ENCODE assay signal across 8 cellular contexts in genomic region chr5:56900858-56901578, GRCh38. TPM values are rescaled to one million over a fixed set of nuclear protein-coding genes. Genes with fewer than 3 reads are reported as not detected.
DNase-seq lines count a peak whose midpoint lies in the region; ATAC-seq and TF ChIP-seq lines count a peak whose summit lies in the region.

No MANE protein-coding gene starts in this region.

- TF ChIP-seq RAD21 in Ishikawa (IDR thresholded peaks at IDR 0.05; ENCODE audit: low read depth) (peak; percentile 89), SK-N-SH (IDR thresholded peaks at IDR 0.05; ENCODE audit: low read length) (peak; percentile 81)

- no peak overlapping the region for H2BK12ac ChIP-seq in mesenchymal stem cell (ENCODE audit: low read length in 2 of 2)

- H3K9me3 ChIP-seq in SK-N-SH, result no peaks in the 10 kb centered on the region
- H3K9me3 ChIP-seq in mesenchymal stem cell (ENCODE audit: control insufficient read depth, low read length), result no peaks in the 10 kb centered on the region

- H4K20me1 ChIP-seq in SK-N-SH (ENCODE audit: insufficient read depth), result no peaks in the 10 kb centered on the region

- CTCF ChIA-PET in SK-N-SH (lab: Yijun Ruan, JAX), result interaction anchor here (0.6 to 2.1 kb wide), 15 partner anchors 10 to 661 kb away, joined by 3 to 6 read pairs (median 3); no protein-coding TSS in a partner anchor

- TF ChIP-seq CTCF in SK-N-SH (IDR thresholded peaks at IDR 0.05) (peak; percentile 75), dorsolateral prefrontal cortex (IDR thresholded peaks at IDR 0.05 in 54 of 56, conservative IDR thresholded peaks at IDR 0.05 in 2 of 56; ENCODE audit: low read depth in 1 of 56, partially characterized antibody in 56 of 56) (peak; percentile 55 to 93 (median 78))

- no peak for ATAC-seq in GM18502 (IDR thresholded peaks at IDR 0.05; ENCODE audit: poor library complexity, unreplicated experiment)

- no peak overlapping the region for H2AK5ac ChIP-seq in mesenchymal stem cell (ENCODE audit: low read length, severe bottlenecking)

- no peaks in the 10 kb centered on the region for H3K79me2 ChIP-seq in SK-N-SH (ENCODE audit: insufficient read depth)

- H3K4me1 ChIP-seq in SK-N-SH (ENCODE audit: control insufficient read depth in 1 of 2, insufficient read depth in 2 of 2, low read depth in 1 of 2, low read length in 1 of 2), result no peaks in the 10 kb centered on the region; a peak in 1 of 4 replicates
- peaks cover 1% of the 10 kb centered on the region for H3K4me1 ChIP-seq in mesenchymal stem cell (ENCODE audit: control insufficient read depth, insufficient read depth, low read depth, low read length)

- H3K36me3 ChIP-seq in SK-N-SH (replicated peaks in 1 of 2; ENCODE audit: control insufficient read depth in 1 of 2, insufficient read depth in 2 of 2, low read length in 1 of 2), result peaks cover 5 to 8% of the 10 kb centered on the region in 2 experiments
- H3K36me3 ChIP-seq in mesenchymal stem cell (ENCODE audit: control insufficient read depth in 1 of 2, insufficient read depth in 2 of 2, low read depth in 1 of 2, low read length in 2 of 2), result no peaks in the 10 kb centered on the region

- H3K4me3 ChIP-seq in SK-N-SH (ENCODE audit: low read depth in 2 of 2, low read length in 1 of 2), result no peak overlapping the region
- H3K4me3 ChIP-seq in dorsolateral prefrontal cortex, result no peak overlapping the region
- no peak overlapping the region for H3K4me3 ChIP-seq in mesenchymal stem cell (ENCODE audit: insufficient read depth in 1 of 2, low read depth in 1 of 2, low read length in 2 of 2)

- H3K18ac ChIP-seq in mesenchymal stem cell (ENCODE audit: low read depth in 1 of 2, low read length in 2 of 2), result no peak overlapping the region

- POLR2A ChIA-PET in SK-N-SH (lab: Yijun Ruan, JAX), result no interaction called here

- H4K8ac ChIP-seq in mesenchymal stem cell (ENCODE audit: low read length), result no peak overlapping the region

- H4K91ac ChIP-seq in mesenchymal stem cell (ENCODE audit: low read length), result no peak overlapping the region

- H3K23ac ChIP-seq in mesenchymal stem cell (ENCODE audit: low read length in 2 of 2), result no peak overlapping the region

- peak; percentile 14 for DNase-seq in stimulated activated CD4-positive, alpha-beta T cell treated with anti-CD3 and anti-CD28 coated beads, Interleukin-2, amount 100 ng/mL, for 4 hours (ENCODE audit: low read depth)
- DNase-seq in stimulated activated CD4-positive, alpha-beta T cell treated with anti-CD3 and anti-CD28 coated beads, Interleukin-4, amount 100 ng/mL, for 1 hour, result no peak
- DNase-seq in SK-N-SH (peak; percentile 16), dorsolateral prefrontal cortex (no peak), mesenchymal stem cell (peak; percentile 58), GF-D8 (lab: John Stamatoyannopoulos, UW) (no peak)

- H3F3A ChIP-seq in SK-N-SH (replicated peaks; ENCODE audit: insufficient read depth), result no peaks in the 10 kb centered on the region

- H3K27me3 ChIP-seq in SK-N-SH (ENCODE audit: insufficient read depth) (no peaks in the 10 kb centered on the region), dorsolateral prefrontal cortex (no peaks in the 10 kb centered on the region), mesenchymal stem cell (ENCODE audit: control insufficient read depth in 1 of 2, insufficient read depth in 1 of 2, low read length in 2 of 2) (no peaks in the 10 kb centered on the region)

- H3K4me2 ChIP-seq in SK-N-SH (no peak overlapping the region), mesenchymal stem cell (ENCODE audit: low read length, poor library complexity, severe bottlenecking) (no peak overlapping the region)

- no peak overlapping the region for H2BK120ac ChIP-seq in mesenchymal stem cell (ENCODE audit: low read depth, low read length)

- WGBS in SK-N-SH (ENCODE audit: low lambda C conversion rate), result 42% methylated on average over 3 of the region's 3 CpGs
- WGBS in mesenchymal stem cell, result 37% methylated on average over 3 of the region's 3 CpGs

- intact Hi-C loops in dorsolateral prefrontal cortex (cut with DNase I), result loop anchor here (1.0 to 10.0 kb wide), 3 partner anchors 320 to 1564 kb away; partner anchors contain the start of gene PLK2 (in 1 of the 2)

- no peak overlapping the region for H3K4ac ChIP-seq in mesenchymal stem cell (ENCODE audit: low read depth in 1 of 2, low read length in 2 of 2)

- no peak overlapping the region for H2BK5ac ChIP-seq in mesenchymal stem cell (ENCODE audit: low read depth, low read length, poor library complexity, severe bottlenecking)

- TF ChIP-seq EP300 in Ishikawa (IDR thresholded peaks at IDR 0.05; ENCODE audit: borderline replicate concordance) (no peak), SK-N-SH (IDR thresholded peaks at IDR 0.05; ENCODE audit: borderline replicate concordance in 1 of 2, low read depth in 1 of 2, low read length in 1 of 2) (no peak)

- no peak overlapping the region for H3K14ac ChIP-seq in mesenchymal stem cell (ENCODE audit: low read length in 2 of 2)

- H3K27ac ChIP-seq in SK-N-SH (ENCODE audit: low read depth in 2 of 2, low read length in 1 of 2), result no peak overlapping the region
- H3K27ac ChIP-seq in dorsolateral prefrontal cortex, result no peak overlapping the region
- H3K27ac ChIP-seq in mesenchymal stem cell (ENCODE audit: low read length, poor library complexity, severe bottlenecking), result no peak overlapping the region

- H2AFZ ChIP-seq in SK-N-SH (ENCODE audit: low read depth) (no peak overlapping the region), mesenchymal stem cell (ENCODE audit: low read depth, low read length) (no peak overlapping the region)

- H3K9ac ChIP-seq in SK-N-SH (no peak overlapping the region), mesenchymal stem cell (ENCODE audit: low read length) (peak overlapping the region; percentile 44)

- no peaks in the 10 kb centered on the region for H3K9me2 ChIP-seq in SK-N-SH

- H3K79me1 ChIP-seq in mesenchymal stem cell (replicated peaks; ENCODE audit: low read length, poor library complexity, severe bottlenecking), result peaks cover 2% of the 10 kb centered on the region

- no peak overlapping the region for H2BK15ac ChIP-seq in mesenchymal stem cell (ENCODE audit: low read depth, poor library complexity, severe bottlenecking)

TF ChIP-seq in Ishikawa, 13 proteins besides CTCF, POLR2A, EP300 and RAD21 (continues in another document):
- TF ChIP-seq NFIC (IDR thresholded peaks at IDR 0.05), result no peak
- no peak for TF ChIP-seq TEAD4 (IDR thresholded peaks at IDR 0.05)
- TF ChIP-seq EGR1 (IDR thresholded peaks at IDR 0.05), result no peak
- TF ChIP-seq FOXM1 (IDR thresholded peaks at IDR 0.05; ENCODE audit: borderline replicate concordance, low read depth), result no peak
- TF ChIP-seq YY1 (IDR thresholded peaks at IDR 0.05; ENCODE audit: low read depth), result no peak

TF ChIP-seq in SK-N-SH, 30 proteins besides CTCF, POLR2A, EP300 and RAD21:
- no peak for TF ChIP-seq NRF1 (IDR thresholded peaks at IDR 0.05; ENCODE audit: low read depth, low read length)
- peak; percentile 71 for TF ChIP-seq SMC3 (IDR thresholded peaks at IDR 0.05; ENCODE audit: low read depth, low read length)

RNA-seq across cellular contexts. Expression of gene SETD9, which starts 8.4 kb away (rescaled TPM):
- polyA plus RNA-seq in SK-N-SH (2012; rRNA removed), result 12.2 and 16.8 TPM in 2 replicates
- polyA plus RNA-seq in SK-N-SH (2012; cell fraction: cytosol; rRNA removed), result 20.5 and 20.7 TPM in 2 replicates
- polyA plus RNA-seq in SK-N-SH (2012; cell fraction: nucleus; rRNA removed), result 2.4 and 7.7 TPM in 2 replicates
- 10 to 100 TPM in 3 of 120 experiments, 1 to 10 TPM in 117; 1.8 to 16.2 (median 5.6) TPM for total RNA-seq in dorsolateral prefrontal cortex
- 4.5 TPM for polyA plus RNA-seq in mesenchymal stem cell (2013, experiment 1 of 2)
- polyA plus RNA-seq in mesenchymal stem cell (2013, experiment 2 of 2), result 4.5 TPM

RNA-seq across cellular contexts. Expression of gene MIER3, which starts 50.9 kb away (rescaled TPM):
- 3.8 and 5.9 TPM in 2 replicates for polyA plus RNA-seq in SK-N-SH (2012; rRNA removed)
- polyA plus RNA-seq in SK-N-SH (2012; cell fraction: cytosol; rRNA removed), result 3.8 and 4.1 TPM in 2 replicates
- polyA plus RNA-seq in SK-N-SH (2012; cell fraction: nucleus; rRNA removed), result 6.2 and 15.7 TPM in 2 replicates
- total RNA-seq in dorsolateral prefrontal cortex, result 10 to 100 TPM; 13.7 to 33.5 (median 22.7) TPM
- 8.2 TPM for polyA plus RNA-seq in mesenchymal stem cell (2013, experiment 1 of 2)
- polyA plus RNA-seq in mesenchymal stem cell (2013, experiment 2 of 2), result 10.0 TPM

Comparison
In these comparisons a context has a peak if more than half of its experiments do, and no peak if none do; other contexts are left out.
1. DNase-seq: peak in stimulated activated CD4-positive, alpha-beta T cell treated with anti-CD3 and anti-CD28 coated beads, Interleukin-2, amount 100 ng/mL, for 4 hours (single experiment), SK-N-SH (single experiment) and mesenchymal stem cell (single experiment); none in stimulated activated CD4-positive, alpha-beta T cell treated with anti-CD3 and anti-CD28 coated beads, Interleukin-4, amount 100 ng/mL, for 1 hour (single experiment), dorsolateral prefrontal cortex (0 of 10) and GF-D8 (single experiment).